20 cellular contexts compared by ENCODE assay signal in genomic region chr2:112973156-112973555, GRCh38. TPM values are rescaled to one million over a fixed set of nuclear protein-coding genes. Genes with fewer than 3 reads are reported as not detected.
DNase-seq lines count a peak whose midpoint lies in the region; FAIRE-seq and TF ChIP-seq lines count a peak whose summit lies in the region.
"Had no signal": no experiment of that assay in that cellular context is flagged by ENCODE, and none has a peak within 500 bp of the region (broad histone marks: within the 10 kb centered on the region; RNA-seq: fewer than 3 reads in every experiment).

No MANE protein-coding gene starts in this region.

- no peaks in the 10 kb centered on the region for H4K20me1 ChIP-seq in keratinocyte (ENCODE audit: control insufficient read depth, extremely low read depth, insufficient read depth, low read length)

- no peak overlapping the region for H3K9ac ChIP-seq in keratinocyte (ENCODE audit: control insufficient read depth, extremely low read depth, insufficient read depth, low read length)
- H3K9ac ChIP-seq: GM23248 had no signal

- no peaks in the 10 kb centered on the region for H3K36me3 ChIP-seq in bronchial epithelial cell (ENCODE audit: control insufficient read depth, insufficient read depth, low read length)
- H3K36me3 ChIP-seq in keratinocyte (ENCODE audit: control insufficient read depth in 2 of 2, extremely low read depth in 1 of 2, insufficient read depth in 2 of 2, low read length in 2 of 2): no peaks in the 10 kb centered on the region
- H3K36me3 ChIP-seq: BE2C had no signal

- no peaks in the 10 kb centered on the region for H3K9me3 ChIP-seq in keratinocyte (ENCODE audit: control insufficient read depth, low read depth, low read length)
- H3K9me3 ChIP-seq: A549, BE2C had no signal

- peak overlapping the region; percentile 75 for H3K27ac ChIP-seq in keratinocyte (ENCODE audit: control insufficient read depth, insufficient read depth, low read length)
- H3K27ac ChIP-seq: A549, C4-2B, GM23248 had no signal

- dilution Hi-C loops in keratinocyte (cut with MboI; ENCODE audit: extremely low pct_ligation_motif_present, low sequenced_read_pairs): no loop called here

- DNase-seq in DMS53 (lab: John Stamatoyannopoulos, UW): peak; percentile 56
- DNase-seq in DMS53 treated with DMSO at 0.1 percent for 48 hours (lab: John Stamatoyannopoulos, UW; ENCODE audit: unreplicated experiment): peak; percentile 33
- peak; percentile 79 for DNase-seq in bronchial epithelial cell (ENCODE audit: low read depth)
- DNase-seq in keratinocyte (ENCODE audit: low read depth, low spot score): no peak
- no peak for DNase-seq in activated CD8-positive, alpha-beta memory T cell treated with anti-CD3 and anti-CD28 coated beads, Interleukin-2, amount 50 U/mL, for 48 hours
- no peak for DNase-seq in LoVo (ENCODE audit: low spot score)
- no peak for DNase-seq in activated CD8-positive, alpha-beta memory T cell treated with anti-CD3 and anti-CD28 coated beads for 24 hours
- DNase-seq: BE2C; CD4-positive, alpha-beta memory T cell; COR-L47; DMS153; GM23248 had no signal

- H3K4me1 ChIP-seq in keratinocyte (ENCODE audit: control insufficient read depth, extremely low read depth, insufficient read depth, low read length): peaks cover 28% of the 10 kb centered on the region
- H3K4me1 ChIP-seq: A549, BE2C had no signal

- peak overlapping the region; percentile 71 for H3K4me2 ChIP-seq in keratinocyte (ENCODE audit: control insufficient read depth, extremely low read depth, insufficient read depth, low read depth, low read length)
- H3K4me2 ChIP-seq: A549 had no signal

- no peaks in the 10 kb centered on the region for H3K27me3 ChIP-seq in bronchial epithelial cell (ENCODE audit: control insufficient read depth, insufficient read depth, low read length)
- H3K27me3 ChIP-seq in keratinocyte (ENCODE audit: control insufficient read depth, extremely low read depth, insufficient read depth, low read length): no peaks in the 10 kb centered on the region
- H3K27me3 ChIP-seq: BE2C had no signal

- no peak overlapping the region for H3K4me3 ChIP-seq in bronchial epithelial cell (ENCODE audit: low read depth, low read length)
- no peak overlapping the region for H3K4me3 ChIP-seq in keratinocyte (ENCODE audit: control insufficient read depth in 2 of 3, extremely low read depth in 1 of 3, insufficient read depth in 2 of 3, low read depth in 1 of 3, low read length in 3 of 3)
- H3K4me3 ChIP-seq: A549, GM23248 had no signal

- H2AFZ ChIP-seq in keratinocyte (ENCODE audit: control insufficient read depth, low read length): no peak overlapping the region
- H2AFZ ChIP-seq: GM23248 had no signal

- FAIRE-seq in bronchial epithelial cell (lab: Jason Lieb, UNC): no peak
- FAIRE-seq in keratinocyte (lab: Jason Lieb, UNC): no peak
- FAIRE-seq: A549, D721Med, GM18507, H54 had no signal

- TF ChIP-seq CTCF in bronchial epithelial cell (IDR thresholded peaks at IDR 0.05; ENCODE audit: insufficient read depth, low read length, severe bottlenecking) (no peak), keratinocyte (optimal IDR thresholded peaks at IDR 0.05 in 1 of 3, IDR thresholded peaks at IDR 0.05 in 1 of 3, conservative IDR thresholded peaks at IDR 0.05 in 1 of 3; ENCODE audit: extremely low read depth in 1 of 3, insufficient read depth in 2 of 3, low read length in 3 of 3) (no peak)

- no peaks in the 10 kb centered on the region for H3K9me1 ChIP-seq in keratinocyte (ENCODE audit: control insufficient read depth, extremely low read depth, insufficient read depth, low read length)

- H3K79me2 ChIP-seq in keratinocyte (ENCODE audit: control insufficient read depth, insufficient read depth, low read length): no peaks in the 10 kb centered on the region

RNA-seq across cellular contexts. Expression of gene IL36G, which starts 4.7 kb away (rescaled TPM):
- 0.51 TPM in 1 of 2 replicates, not detected in the other for total RNA-seq in bronchial epithelial cell
- 8.0 to 62.8 TPM (median 20.2 TPM) in 3 replicates for polyA plus RNA-seq in keratinocyte
- polyA plus RNA-seq in keratinocyte (2011; ENCODE audit: low read depth): 14.2 TPM
- polyA plus RNA-seq in keratinocyte (2011; cell fraction: cytosol; rRNA removed): 8.3 and 21.5 TPM in 2 replicates
- 44.1 and 55.0 TPM in 2 replicates for polyA plus RNA-seq in keratinocyte (2011; cell fraction: nucleus; rRNA removed)
- polyA plus RNA-seq in keratinocyte (2012; ENCODE audit: low replicate concordance): 7.0 and 30.8 TPM in 2 replicates
- polyA minus RNA-seq in keratinocyte: 0.56 to 27.8 TPM (median 5.7 TPM) in 3 replicates
- 9.8 TPM for polyA minus RNA-seq in keratinocyte (2011; cell fraction: cytosol; rRNA and poly(A)+ RNA removed)
- 13.3 and 16.3 TPM in 2 replicates for polyA minus RNA-seq in keratinocyte (2011; cell fraction: nucleus; rRNA and poly(A)+ RNA removed)
- total RNA-seq: CD4-positive, alpha-beta memory T cell; GM23248; HT-29 had no signal
- polyA plus RNA-seq: AG04450; CD4-positive, alpha-beta memory T cell; GM23248; IgD-negative memory B cell had no signal

RNA-seq across cellular contexts. Expression of gene IL36A, which starts 32.1 kb away (rescaled TPM):
- total RNA-seq in bronchial epithelial cell: 6.3 and 11.5 TPM in 2 replicates
- not detected in 3 replicates for polyA plus RNA-seq in keratinocyte
- not detected for polyA plus RNA-seq in keratinocyte (2011; ENCODE audit: low read depth)
- not detected in 2 replicates for polyA plus RNA-seq in keratinocyte (2011; cell fraction: cytosol; rRNA removed)
- polyA plus RNA-seq in keratinocyte (2011; cell fraction: nucleus; rRNA removed): not detected in 2 replicates
- polyA plus RNA-seq in keratinocyte (2012; ENCODE audit: low replicate concordance): not detected in 2 replicates
- not detected in 3 replicates for polyA minus RNA-seq in keratinocyte
- not detected for polyA minus RNA-seq in keratinocyte (2011; cell fraction: cytosol; rRNA and poly(A)+ RNA removed)
- not detected in 2 replicates for polyA minus RNA-seq in keratinocyte (2011; cell fraction: nucleus; rRNA and poly(A)+ RNA removed)
- total RNA-seq: CD4-positive, alpha-beta memory T cell; GM23248; HT-29 had no signal
- polyA plus RNA-seq: A549, AG04450, GM23248, IgD-negative memory B cell had no signal

Comparison
In these comparisons a context has a peak if more than half of its experiments do, and no peak if none do; other contexts are left out.
1. DNase-seq: peak in DMS53 (single experiment), DMS53 treated with DMSO at 0.1 percent for 48 hours (single experiment) and bronchial epithelial cell (single experiment); none in keratinocyte (single experiment), activated CD8-positive, alpha-beta memory T cell treated with anti-CD3 and anti-CD28 coated beads, Interleukin-2, amount 50 U/mL, for 48 hours (single experiment), LoVo (single experiment) and activated CD8-positive, alpha-beta memory T cell treated with anti-CD3 and anti-CD28 coated beads for 24 hours (single experiment).